In genomic region chr12:85392508-85392907, GRCh38 we compare ENCODE assay signal across 33 cellular contexts.
"Had no signal": no experiment of that assay in that cellular context is flagged by ENCODE, and none has a peak within 500 bp of the region (broad histone marks: within the 10 kb centered on the region; RNA-seq: fewer than 3 reads in every experiment).

No MANE protein-coding gene starts in this region.

- H3K27ac ChIP-seq: adrenal gland, body of pancreas, brain microvascular endothelial cell, breast epithelium, VCaP had no signal

- DNase-seq: activated B cell treated with CpG ODN at 0.5 μM for 24 hours; activated CD4-positive, alpha-beta memory T cell treated with anti-CD3 and anti-CD28 coated beads for 36 hours; activated CD4-positive, alpha-beta T cell treated with anti-CD3 and anti-CD28 coated beads for 4 hours; activated CD4-positive, alpha-beta T cell treated with anti-CD3 and anti-CD28 coated beads, Interleukin-2, amount 10 ng/mL, durations not matched to agents 24 days and 14 days; activated CD4-positive, alpha-beta T cell treated with anti-CD3 and anti-CD28 coated beads, Interleukin-2, amount 50 U/mL, for 1 hour; activated CD4-positive, alpha-beta T cell treated with anti-CD3 and anti-CD28 coated beads, Interleukin-2, amount 50 U/mL, for 4 hours; activated CD4-positive, CD25-positive, alpha-beta regulatory T cell treated with anti-CD3 and anti-CD28 coated beads, Interleukin-2, amount 50 U/mL, for 72 hours; activated CD8-positive, alpha-beta memory T cell treated with anti-CD3 and anti-CD28 coated beads, Interleukin-2, amount 50 U/mL, for 4 hours; activated CD8-positive, alpha-beta T cell treated with anti-CD3 and anti-CD28 coated beads for 36 hours; activated effector memory CD4-positive, alpha-beta T cell treated with anti-CD3 and anti-CD28 coated beads, Interleukin-2, amount 50 U/mL, for 16 hours; activated gamma-delta T cell treated with Interleukin-2 at 50 U/mL for 16 hours; activated naive CD4-positive, alpha-beta T cell; activated naive CD4-positive, alpha-beta T cell treated with anti-CD3 and anti-CD28 coated beads for 36 hours; activated naive CD4-positive, alpha-beta T cell treated with anti-CD3 and anti-CD28 coated beads, Interleukin-2, amount 50 U/mL, for 16 hours; activated naive CD8-positive, alpha-beta T cell treated with anti-CD3 and anti-CD28 coated beads for 36 hours; activated T-cell treated with anti-CD3 and anti-CD28 coated beads for 4 hours; activated T-cell treated with anti-CD3 and anti-CD28 coated beads, Interleukin-2, amount 50 U/mL, for 1 hour; activated T-cell treated with anti-CD3 and anti-CD28 coated beads, Interleukin-2, amount 50 U/mL, for 4 hours; activated T-cell treated with anti-CD3 and anti-CD28 coated beads, Interleukin-2, amount 50 U/mL, for 72 hours; adrenal gland; amniotic stem cell; aorta; body of pancreas; brain microvascular endothelial cell; central memory CD4-positive, alpha-beta T cell; T-helper 2 cell; T-helper 9 cell had no signal

- H3K27me3 ChIP-seq: adrenal gland, body of pancreas, brain microvascular endothelial cell, breast epithelium had no signal

- H3K27ac Mint-ChIP-seq: activated B cell treated with CpG ODN at 0.5 μM for 24 hours; activated CD4-positive, alpha-beta memory T cell treated with anti-CD3 and anti-CD28 coated beads for 36 hours; activated CD4-positive, alpha-beta T cell treated with anti-CD3 and anti-CD28 coated beads, Interleukin-2, amount 10 ng/mL, durations not matched to agents 24 days and 14 days; activated CD8-positive, alpha-beta T cell treated with anti-CD3 and anti-CD28 coated beads for 36 hours; activated naive CD4-positive, alpha-beta T cell treated with anti-CD3 and anti-CD28 coated beads for 36 hours; activated naive CD4-positive, alpha-beta T cell treated with anti-CD3 and anti-CD28 coated beads, Interleukin-2, amount 50 U/mL, for 72 hours; activated naive CD8-positive, alpha-beta T cell treated with anti-CD3 and anti-CD28 coated beads for 36 hours; activated T-cell treated with anti-CD3 and anti-CD28 coated beads, Interleukin-2, amount 50 U/mL, for 72 hours; activated T-helper 1 cell treated with anti-CD3 and anti-CD28 coated beads, Interleukin-12 subunit alpha, Interleukin-12 subunit beta, Interleukin-2, Interleukin-4 antibody, amounts not matched to agents 30 ng/mL and 10 ng/mL and 1 ng/mL, durations not matched to agents 14 hours and 24 hours and 36 hours; activated T-helper 17 cell treated with anti-CD3 and anti-CD28 coated beads, Interleukin-2, amount 50 U/mL, for 72 hours; T-helper 2 cell treated with Interferon-gamma antibody and Interleukin-4, amounts not matched to agents 5 μg/mL and 100 μg/mL, for 36 hours had no signal

- H3K9me3 ChIP-seq: adrenal gland, body of pancreas, breast epithelium had no signal

- H3K4me3 ChIP-seq: adrenal gland, body of pancreas, breast epithelium had no signal

- H3K4me3 Mint-ChIP-seq: activated B cell treated with CpG ODN at 0.5 μM for 24 hours; activated CD4-positive, alpha-beta memory T cell treated with anti-CD3 and anti-CD28 coated beads for 36 hours; activated CD4-positive, alpha-beta T cell treated with anti-CD3 and anti-CD28 coated beads, Interleukin-2, amount 10 ng/mL, durations not matched to agents 24 days and 14 days; activated CD8-positive, alpha-beta T cell treated with anti-CD3 and anti-CD28 coated beads for 36 hours; activated naive CD4-positive, alpha-beta T cell treated with anti-CD3 and anti-CD28 coated beads for 36 hours; activated naive CD8-positive, alpha-beta T cell treated with anti-CD3 and anti-CD28 coated beads for 36 hours; activated T-cell treated with anti-CD3 and anti-CD28 coated beads, Interleukin-2, amount 50 U/mL, for 4 hours; activated T-cell treated with anti-CD3 and anti-CD28 coated beads, Interleukin-2, amount 50 U/mL, for 72 hours; activated T-helper 1 cell treated with anti-CD3 and anti-CD28 coated beads, Interleukin-12 subunit alpha, Interleukin-12 subunit beta, Interleukin-2, Interleukin-4 antibody, amounts not matched to agents 30 ng/mL and 10 ng/mL and 1 ng/mL, durations not matched to agents 14 hours and 24 hours and 36 hours; activated T-helper 17 cell treated with anti-CD3 and anti-CD28 coated beads, Interleukin-2, amount 50 U/mL, for 72 hours; T-helper 2 cell treated with Interferon-gamma antibody and Interleukin-4, amounts not matched to agents 5 μg/mL and 100 μg/mL, for 36 hours had no signal

- H3K27me3 Mint-ChIP-seq: activated B cell treated with CpG ODN at 0.5 μM for 24 hours; activated CD4-positive, alpha-beta memory T cell treated with anti-CD3 and anti-CD28 coated beads for 36 hours; activated CD4-positive, alpha-beta T cell treated with anti-CD3 and anti-CD28 coated beads, Interleukin-2, amount 10 ng/mL, durations not matched to agents 24 days and 14 days; activated CD8-positive, alpha-beta T cell treated with anti-CD3 and anti-CD28 coated beads for 36 hours; activated naive CD8-positive, alpha-beta T cell treated with anti-CD3 and anti-CD28 coated beads for 36 hours; activated T-helper 17 cell treated with anti-CD3 and anti-CD28 coated beads, Interleukin-2, amount 50 U/mL, for 72 hours had no signal

- H3K9me3 Mint-ChIP-seq: activated B cell treated with CpG ODN at 0.5 μM for 24 hours; activated CD4-positive, alpha-beta memory T cell treated with anti-CD3 and anti-CD28 coated beads for 36 hours; activated CD4-positive, alpha-beta T cell treated with anti-CD3 and anti-CD28 coated beads, Interleukin-2, amount 10 ng/mL, durations not matched to agents 24 days and 14 days; activated CD8-positive, alpha-beta T cell treated with anti-CD3 and anti-CD28 coated beads for 36 hours; activated naive CD8-positive, alpha-beta T cell treated with anti-CD3 and anti-CD28 coated beads for 36 hours; activated T-helper 1 cell treated with anti-CD3 and anti-CD28 coated beads, Interleukin-12 subunit alpha, Interleukin-12 subunit beta, Interleukin-2, Interleukin-4 antibody, amounts not matched to agents 30 ng/mL and 10 ng/mL and 1 ng/mL, durations not matched to agents 14 hours and 24 hours and 36 hours; activated T-helper 17 cell treated with anti-CD3 and anti-CD28 coated beads, Interleukin-2, amount 50 U/mL, for 72 hours; T-helper 2 cell treated with Interferon-gamma antibody and Interleukin-4, amounts not matched to agents 5 μg/mL and 100 μg/mL, for 36 hours had no signal

- ATAC-seq: activated CD8-positive, alpha-beta T cell treated with anti-CD3 and anti-CD28 coated beads for 36 hours; activated naive CD4-positive, alpha-beta T cell treated with anti-CD3 and anti-CD28 coated beads, Interleukin-2, amount 50 U/mL, for 72 hours; activated T-cell treated with anti-CD3 and anti-CD28 coated beads, Interleukin-2, amount 50 U/mL, for 4 hours; activated T-cell treated with anti-CD3 and anti-CD28 coated beads, Interleukin-2, amount 50 U/mL, for 72 hours; activated T-helper 17 cell treated with anti-CD3 and anti-CD28 coated beads, Interleukin-2, amount 50 U/mL, for 72 hours; body of pancreas had no signal

- H3K4me1 ChIP-seq: adrenal gland, body of pancreas, breast epithelium had no signal

- H3K4me1 Mint-ChIP-seq: activated B cell treated with CpG ODN at 0.5 μM for 24 hours; activated CD4-positive, alpha-beta T cell treated with anti-CD3 and anti-CD28 coated beads, Interleukin-2, amount 10 ng/mL, durations not matched to agents 24 days and 14 days; activated naive CD8-positive, alpha-beta T cell treated with anti-CD3 and anti-CD28 coated beads for 36 hours; activated T-helper 17 cell treated with anti-CD3 and anti-CD28 coated beads, Interleukin-2, amount 50 U/mL, for 72 hours had no signal

- H3K36me3 ChIP-seq: adrenal gland, brain microvascular endothelial cell, breast epithelium had no signal

- H3K36me3 Mint-ChIP-seq: activated CD4-positive, alpha-beta memory T cell treated with anti-CD3 and anti-CD28 coated beads for 36 hours; activated naive CD4-positive, alpha-beta T cell treated with anti-CD3 and anti-CD28 coated beads, Interleukin-2, amount 50 U/mL, for 72 hours; activated naive CD8-positive, alpha-beta T cell treated with anti-CD3 and anti-CD28 coated beads for 36 hours had no signal
